Comparison of ENCODE assay signal across 1 cellular context in genomic region chr16:84504420-84505248, GRCh38.
TF ChIP-seq lines count a peak whose summit lies in the region.

Gene MEAK7, minus strand, starts transcription at chr16:84504659. Its CDS starts 6,573 bp downstream, at chr16:84498086.

TF ChIP-seq in HEK293, 187 proteins besides CTCF, POLR2A, EP300 and RAD21 (continued from another document):
- TF ChIP-seq ZNF692 (tag by site-specific recombination; IDR thresholded peaks at IDR 0.05) (peak; percentile 55), ZNF140 (tag by site-specific recombination; IDR thresholded peaks at IDR 0.05) (no peak), ZNF610 (tag by site-specific recombination; IDR thresholded peaks at IDR 0.05; ENCODE audit: borderline replicate concordance) (peak; percentile 93), ZNF394 (tag by site-specific recombination; IDR thresholded peaks at IDR 0.05; ENCODE audit: borderline replicate concordance) (peak; percentile 85), ZNF10 (tag by site-specific recombination; IDR thresholded peaks at IDR 0.05) (no peak), ZNF776 (tag by site-specific recombination; IDR thresholded peaks at IDR 0.05; ENCODE audit: borderline replicate concordance) (no peak)
